Comparison of ENCODE assay signal across 8 cellular contexts in genomic region chr17:65055280-65055707, GRCh38. TPM values are rescaled to one million over a fixed set of nuclear protein-coding genes. Genes with fewer than 3 reads are reported as not detected.
A peak's percentile ranks its signal among the peaks of the same experiment; 100 is the strongest.
DNase-seq lines count a peak whose midpoint lies in the region; ATAC-seq and TF ChIP-seq lines count a peak whose summit lies in the region.

No MANE protein-coding gene starts in this region.

- peak overlapping the region; percentile 77 for H3K4me2 ChIP-seq in neural cell (ENCODE audit: low read length)

- no peak for TF ChIP-seq RAD21 in neural cell (conservative IDR thresholded peaks at IDR 0.05)

- 13 to 14% methylated on average over 7 of the region's 7 CpGs for WGBS in ectodermal cell, 2 experiments

- DNase-seq in BE2C, result no peak
- DNase-seq in NT2/D1 (ENCODE audit: low read depth, low spot score), result no peak
- DNase-seq in inferior parietal cortex (ENCODE audit: extremely low spot score), result no peak
- no peak for DNase-seq in DMS79 treated with DMSO at 0.1 percent for 48 hours (lab: John Stamatoyannopoulos, UW)

- no peak for TF ChIP-seq EP300 in neural cell (conservative IDR thresholded peaks at IDR 0.05; ENCODE audit: poor library complexity, severe bottlenecking)

- H3K27me3 ChIP-seq in BE2C (no peaks in the 10 kb centered on the region), NT2/D1 (ENCODE audit: insufficient read depth, insufficient read length) (no peaks in the 10 kb centered on the region), ectodermal cell (ENCODE audit: control insufficient read depth, insufficient read depth, low read length, poor library complexity, severe bottlenecking) (no peaks in the 10 kb centered on the region), neural cell (ENCODE audit: insufficient read depth, low read depth, low read length) (no peaks in the 10 kb centered on the region)

- H3K4me1 ChIP-seq in BE2C (no peaks in the 10 kb centered on the region; the same call in 1 of the 2 replicates), NT2/D1 (ENCODE audit: insufficient read depth, insufficient read length) (no peaks in the 10 kb centered on the region), ectodermal cell (ENCODE audit: control insufficient read depth, insufficient read depth, low read length) (peaks cover 9% of the 10 kb centered on the region)

- H3K79me2 ChIP-seq in neural cell (replicated peaks; ENCODE audit: insufficient read depth, low read length), result peaks cover 30% of the 10 kb centered on the region

- H3F3A ChIP-seq in neural cell (ENCODE audit: insufficient read depth, low read length, poor library complexity, severe bottlenecking), result no peaks in the 10 kb centered on the region

- H4K20me1 ChIP-seq in neural cell (ENCODE audit: insufficient read depth), result no peaks in the 10 kb centered on the region

- peaks cover 27% of the 10 kb centered on the region for H3K36me3 ChIP-seq in BE2C
- H3K36me3 ChIP-seq in NT2/D1 (ENCODE audit: insufficient read depth, insufficient read length, low read length), result peaks cover 37% of the 10 kb centered on the region
- H3K36me3 ChIP-seq in ectodermal cell (ENCODE audit: control insufficient read depth, insufficient read depth, low read length), result peaks cover 8% of the 10 kb centered on the region
- peaks cover 6% of the 10 kb centered on the region for H3K36me3 ChIP-seq in neural cell (ENCODE audit: insufficient read depth, low read length)

- H3K27ac ChIP-seq in ectodermal cell (ENCODE audit: insufficient read depth, low read depth, low read length, poor library complexity, severe bottlenecking) (no peak overlapping the region), neural cell (ENCODE audit: low read length) (peak overlapping the region; percentile 89)

- ATAC-seq in GM21423 (IDR thresholded peaks at IDR 0.05; ENCODE audit: unreplicated experiment), result peak; percentile 0
- ATAC-seq in GM18909 (IDR thresholded peaks at IDR 0.05; ENCODE audit: poor library complexity, unreplicated experiment), result no peak

- peak overlapping the region; percentile 97 for H3K4me3 ChIP-seq in BE2C (ENCODE audit: low read depth, low read length)
- H3K4me3 ChIP-seq in NT2/D1 (ENCODE audit: insufficient read length, low read depth), result peak overlapping the region; percentile 96
- H3K4me3 ChIP-seq in ectodermal cell (ENCODE audit: insufficient read depth, low read depth, low read length), result peak overlapping the region; percentile 93
- peak overlapping the region; percentile 89 for H3K4me3 ChIP-seq in neural cell (ENCODE audit: low read length)

- H3K9ac ChIP-seq in NT2/D1 (ENCODE audit: insufficient read length, low read depth) (peak overlapping the region; percentile 96), neural cell (ENCODE audit: low read length) (peak overlapping the region; percentile 91)

- no peak for TF ChIP-seq CTCF in BE2C (IDR thresholded peaks at IDR 0.05; ENCODE audit: low read depth, low read length)
- no peak for TF ChIP-seq CTCF in neural cell (IDR thresholded peaks at IDR 0.05; ENCODE audit: poor library complexity, severe bottlenecking)

- no peak overlapping the region for H2AFZ ChIP-seq in neural cell (ENCODE audit: low read depth, low read length)

- no peaks in the 10 kb centered on the region for H3K9me2 ChIP-seq in neural cell (ENCODE audit: insufficient read depth, low read length)

- H3K9me3 ChIP-seq in BE2C (no peaks in the 10 kb centered on the region), NT2/D1 (ENCODE audit: insufficient read depth, low read length) (no peaks in the 10 kb centered on the region), ectodermal cell (ENCODE audit: control insufficient read depth, low read length) (no peaks in the 10 kb centered on the region), neural cell (ENCODE audit: low read length) (no peaks in the 10 kb centered on the region)

TF ChIP-seq in neural cell, 6 proteins besides CTCF, POLR2A, EP300 and RAD21:
- TF ChIP-seq MXI1 (conservative IDR thresholded peaks at IDR 0.05; ENCODE audit: poor library complexity, severe bottlenecking) (peak; percentile 71), EZH2 (IDR thresholded peaks at IDR 0.05; ENCODE audit: borderline replicate concordance, insufficient read depth, low read length, poor library complexity, severe bottlenecking) (no peak)
TF ChIP-seq in neural cell: peak in this region for 1.

RNA-seq across cellular contexts. Expression of gene GNA13, which starts 1.2 kb away (rescaled TPM):
- polyA plus RNA-seq in BE2C (2012; ENCODE audit: insufficient read depth, insufficient read length, low read depth), result 53.2 TPM
- polyA plus RNA-seq in ectodermal cell (2013, experiment 1 of 4), result 54.0 TPM
- polyA plus RNA-seq in ectodermal cell (2013, experiment 2 of 4), result 57.2 TPM
- polyA plus RNA-seq in ectodermal cell (2013, experiment 3 of 4), result 48.4 TPM
- 49.9 TPM for polyA plus RNA-seq in ectodermal cell (2013, experiment 4 of 4)
- polyA plus RNA-seq in neural cell, result 47.3 and 58.9 TPM in 2 replicates
- polyA minus RNA-seq in neural cell, result 130 and 154 TPM in 2 replicates
